Comparison of ENCODE assay signal across 1 cellular context in the genomic region with DNA sequence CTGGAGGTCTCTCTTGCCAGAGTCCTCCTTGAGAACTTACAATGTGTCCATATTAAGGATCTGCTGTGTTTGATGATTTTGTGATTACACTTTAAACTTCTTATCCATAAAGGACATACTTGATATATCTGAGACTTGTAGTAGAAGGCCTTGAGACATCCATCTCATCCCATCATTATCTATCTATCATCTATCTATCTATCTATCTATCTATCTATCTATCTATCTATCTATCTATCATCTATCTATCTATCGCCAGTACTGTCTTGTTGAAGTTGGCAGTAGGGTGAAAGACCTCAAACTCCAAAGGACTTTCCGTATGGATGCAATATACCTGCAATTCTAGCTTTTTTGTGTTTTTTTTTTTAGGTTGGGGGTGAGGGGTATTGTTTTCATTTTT.
A peak's percentile ranks its signal among the peaks of the same experiment; 100 is the strongest.
TF ChIP-seq lines count a peak whose summit lies in the region.

No MANE protein-coding gene starts in this region.

TF ChIP-seq in K562, 482 proteins besides CTCF, POLR2A, EP300 and RAD21 (continues in another document):
- no peak for TF ChIP-seq ZKSCAN1 (IDR thresholded peaks at IDR 0.05; ENCODE audit: low read depth, low read length)
- no peak for TF ChIP-seq SOX6 (IDR thresholded peaks at IDR 0.05)
- TF ChIP-seq ZNF408 (CRISPR knock-in tag; IDR thresholded peaks at IDR 0.05; ENCODE audit: low read depth): no peak
- TF ChIP-seq, protein P1, sequence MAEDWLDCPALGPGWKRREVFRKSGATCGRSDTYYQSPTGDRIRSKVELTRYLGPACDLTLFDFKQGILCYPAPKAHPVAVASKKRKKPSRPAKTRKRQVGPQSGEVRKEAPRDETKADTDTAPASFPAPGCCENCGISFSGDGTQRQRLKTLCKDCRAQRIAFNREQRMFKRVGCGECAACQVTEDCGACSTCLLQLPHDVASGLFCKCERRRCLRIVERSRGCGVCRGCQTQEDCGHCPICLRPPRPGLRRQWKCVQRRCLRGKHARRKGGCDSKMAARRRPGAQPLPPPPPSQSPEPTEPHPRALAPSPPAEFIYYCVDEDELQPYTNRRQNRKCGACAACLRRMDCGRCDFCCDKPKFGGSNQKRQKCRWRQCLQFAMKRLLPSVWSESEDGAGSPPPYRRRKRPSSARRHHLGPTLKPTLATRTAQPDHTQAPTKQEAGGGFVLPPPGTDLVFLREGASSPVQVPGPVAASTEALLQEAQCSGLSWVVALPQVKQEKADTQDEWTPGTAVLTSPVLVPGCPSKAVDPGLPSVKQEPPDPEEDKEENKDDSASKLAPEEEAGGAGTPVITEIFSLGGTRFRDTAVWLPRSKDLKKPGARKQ (CRISPR knock-in tag; IDR thresholded peaks at IDR 0.05): no peak
- TF ChIP-seq HDAC1 (IDR thresholded peaks at IDR 0.05): no peak
- TF ChIP-seq NEUROD1 (IDR thresholded peaks at IDR 0.05; ENCODE audit: borderline replicate concordance, low read depth, low read length, partially characterized antibody): no peak
- TF ChIP-seq CREM (IDR thresholded peaks at IDR 0.05; ENCODE audit: low read depth): no peak
- no peak for TF ChIP-seq MAFG (tag; conservative IDR thresholded peaks at IDR 0.05)
- no peak for TF ChIP-seq ZNF354B (CRISPR knock-in tag; IDR thresholded peaks at IDR 0.05)
- no peak for TF ChIP-seq SMAD4 (CRISPR knock-in tag; conservative IDR thresholded peaks at IDR 0.05)
- TF ChIP-seq NONO (IDR thresholded peaks at IDR 0.05; ENCODE audit: low read depth in 2 of 2, low read length in 1 of 2): no peak
- TF ChIP-seq, protein P2, sequence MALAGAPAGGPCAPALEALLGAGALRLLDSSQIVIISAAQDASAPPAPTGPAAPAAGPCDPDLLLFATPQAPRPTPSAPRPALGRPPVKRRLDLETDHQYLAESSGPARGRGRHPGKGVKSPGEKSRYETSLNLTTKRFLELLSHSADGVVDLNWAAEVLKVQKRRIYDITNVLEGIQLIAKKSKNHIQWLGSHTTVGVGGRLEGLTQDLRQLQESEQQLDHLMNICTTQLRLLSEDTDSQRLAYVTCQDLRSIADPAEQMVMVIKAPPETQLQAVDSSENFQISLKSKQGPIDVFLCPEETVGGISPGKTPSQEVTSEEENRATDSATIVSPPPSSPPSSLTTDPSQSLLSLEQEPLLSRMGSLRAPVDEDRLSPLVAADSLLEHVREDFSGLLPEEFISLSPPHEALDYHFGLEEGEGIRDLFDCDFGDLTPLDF (CRISPR knock-in tag; IDR thresholded peaks at IDR 0.05): no peak
- TF ChIP-seq ZNF253 (CRISPR knock-in tag; conservative IDR thresholded peaks at IDR 0.05): no peak
- TF ChIP-seq, protein P3, sequence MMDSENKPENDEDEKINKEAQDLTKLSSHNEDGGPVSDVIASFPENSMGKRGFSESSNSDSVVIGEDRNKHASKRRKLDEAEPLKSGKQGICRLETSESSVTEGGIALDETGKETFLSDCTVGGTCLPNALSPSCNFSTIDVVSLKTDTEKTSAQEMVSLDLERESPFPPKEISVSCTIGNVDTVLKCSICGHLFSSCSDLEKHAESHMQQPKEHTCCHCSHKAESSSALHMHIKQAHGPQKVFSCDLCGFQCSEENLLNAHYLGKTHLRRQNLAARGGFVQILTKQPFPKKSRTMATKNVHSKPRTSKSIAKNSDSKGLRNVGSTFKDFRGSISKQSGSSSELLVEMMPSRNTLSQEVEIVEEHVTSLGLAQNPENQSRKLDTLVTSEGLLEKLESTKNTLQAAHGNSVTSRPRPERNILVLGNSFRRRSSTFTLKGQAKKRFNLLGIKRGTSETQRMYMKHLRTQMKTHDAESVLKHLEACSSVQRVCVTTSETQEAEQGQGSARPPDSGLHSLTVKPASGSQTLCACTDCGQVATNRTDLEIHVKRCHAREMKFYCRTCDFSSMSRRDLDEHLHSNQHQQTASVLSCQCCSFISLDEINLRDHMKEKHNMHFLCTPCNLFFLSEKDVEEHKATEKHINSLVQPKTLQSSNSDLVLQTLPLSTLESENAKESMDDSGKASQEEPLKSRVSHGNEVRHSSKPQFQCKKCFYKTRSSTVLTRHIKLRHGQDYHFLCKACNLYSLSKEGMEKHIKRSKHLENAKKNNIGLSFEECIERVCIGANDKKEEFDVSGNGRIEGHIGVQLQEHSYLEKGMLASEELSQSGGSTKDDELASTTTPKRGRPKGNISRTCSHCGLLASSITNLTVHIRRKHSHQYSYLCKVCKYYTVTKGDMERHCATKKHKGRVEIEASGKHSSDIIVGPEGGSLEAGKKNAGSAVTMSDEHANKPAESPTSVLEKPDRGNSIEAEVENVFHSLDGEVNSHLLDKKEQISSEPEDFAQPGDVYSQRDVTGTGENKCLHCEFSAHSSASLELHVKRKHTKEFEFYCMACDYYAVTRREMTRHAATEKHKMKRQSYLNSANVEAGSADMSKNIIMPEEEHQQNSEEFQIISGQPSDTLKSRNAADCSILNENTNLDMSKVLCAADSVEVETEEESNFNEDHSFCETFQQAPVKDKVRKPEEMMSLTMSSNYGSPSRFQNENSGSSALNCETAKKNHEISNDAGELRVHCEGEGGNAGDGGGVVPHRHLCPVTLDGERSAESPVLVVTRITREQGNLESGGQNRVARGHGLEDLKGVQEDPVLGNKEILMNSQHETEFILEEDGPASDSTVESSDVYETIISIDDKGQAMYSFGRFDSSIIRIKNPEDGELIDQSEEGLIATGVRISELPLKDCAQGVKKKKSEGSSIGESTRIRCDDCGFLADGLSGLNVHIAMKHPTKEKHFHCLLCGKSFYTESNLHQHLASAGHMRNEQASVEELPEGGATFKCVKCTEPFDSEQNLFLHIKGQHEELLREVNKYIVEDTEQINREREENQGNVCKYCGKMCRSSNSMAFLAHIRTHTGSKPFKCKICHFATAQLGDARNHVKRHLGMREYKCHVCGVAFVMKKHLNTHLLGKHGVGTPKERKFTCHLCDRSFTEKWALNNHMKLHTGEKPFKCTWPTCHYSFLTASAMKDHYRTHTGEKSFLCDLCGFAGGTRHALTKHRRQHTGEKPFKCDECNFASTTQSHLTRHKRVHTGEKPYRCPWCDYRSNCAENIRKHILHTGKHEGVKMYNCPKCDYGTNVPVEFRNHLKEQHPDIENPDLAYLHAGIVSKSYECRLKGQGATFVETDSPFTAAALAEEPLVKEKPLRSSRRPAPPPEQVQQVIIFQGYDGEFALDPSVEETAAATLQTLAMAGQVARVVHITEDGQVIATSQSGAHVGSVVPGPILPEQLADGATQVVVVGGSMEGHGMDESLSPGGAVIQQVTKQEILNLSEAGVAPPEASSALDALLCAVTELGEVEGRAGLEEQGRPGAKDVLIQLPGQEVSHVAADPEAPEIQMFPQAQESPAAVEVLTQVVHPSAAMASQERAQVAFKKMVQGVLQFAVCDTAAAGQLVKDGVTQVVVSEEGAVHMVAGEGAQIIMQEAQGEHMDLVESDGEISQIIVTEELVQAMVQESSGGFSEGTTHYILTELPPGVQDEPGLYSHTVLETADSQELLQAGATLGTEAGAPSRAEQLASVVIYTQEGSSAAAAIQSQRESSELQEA (IDR thresholded peaks at IDR 0.05; ENCODE audit: low read depth): no peak
- no peak for TF ChIP-seq ILK (tag; IDR thresholded peaks at IDR 0.05; ENCODE audit: borderline replicate concordance, low read depth)
- TF ChIP-seq, protein P4, sequence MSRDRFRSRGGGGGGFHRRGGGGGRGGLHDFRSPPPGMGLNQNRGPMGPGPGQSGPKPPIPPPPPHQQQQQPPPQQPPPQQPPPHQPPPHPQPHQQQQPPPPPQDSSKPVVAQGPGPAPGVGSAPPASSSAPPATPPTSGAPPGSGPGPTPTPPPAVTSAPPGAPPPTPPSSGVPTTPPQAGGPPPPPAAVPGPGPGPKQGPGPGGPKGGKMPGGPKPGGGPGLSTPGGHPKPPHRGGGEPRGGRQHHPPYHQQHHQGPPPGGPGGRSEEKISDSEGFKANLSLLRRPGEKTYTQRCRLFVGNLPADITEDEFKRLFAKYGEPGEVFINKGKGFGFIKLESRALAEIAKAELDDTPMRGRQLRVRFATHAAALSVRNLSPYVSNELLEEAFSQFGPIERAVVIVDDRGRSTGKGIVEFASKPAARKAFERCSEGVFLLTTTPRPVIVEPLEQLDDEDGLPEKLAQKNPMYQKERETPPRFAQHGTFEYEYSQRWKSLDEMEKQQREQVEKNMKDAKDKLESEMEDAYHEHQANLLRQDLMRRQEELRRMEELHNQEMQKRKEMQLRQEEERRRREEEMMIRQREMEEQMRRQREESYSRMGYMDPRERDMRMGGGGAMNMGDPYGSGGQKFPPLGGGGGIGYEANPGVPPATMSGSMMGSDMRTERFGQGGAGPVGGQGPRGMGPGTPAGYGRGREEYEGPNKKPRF (IDR thresholded peaks at IDR 0.05; ENCODE audit: low read depth, low read length): no peak
- no peak for TF ChIP-seq ADNP (tag; IDR thresholded peaks at IDR 0.05)
- TF ChIP-seq GATA2 (CRISPR knock-in tag; IDR thresholded peaks at IDR 0.05): peak; percentile 45; the same call in 1 of the 2 replicates
- TF ChIP-seq ZNF431 (CRISPR knock-in tag; IDR thresholded peaks at IDR 0.05): no peak
- TF ChIP-seq GATAD2A (IDR thresholded peaks at IDR 0.05): 0 out of 2 replicates have a peak, but pooled peaks have one; percentile 54
- no peak for TF ChIP-seq FOS (IDR thresholded peaks at IDR 0.05; ENCODE audit: extremely low read depth, insufficient read length)
- no peak for TF ChIP-seq ZNF277 (CRISPR knock-in tag; IDR thresholded peaks at IDR 0.05; ENCODE audit: borderline replicate concordance)
- TF ChIP-seq, protein P5, sequence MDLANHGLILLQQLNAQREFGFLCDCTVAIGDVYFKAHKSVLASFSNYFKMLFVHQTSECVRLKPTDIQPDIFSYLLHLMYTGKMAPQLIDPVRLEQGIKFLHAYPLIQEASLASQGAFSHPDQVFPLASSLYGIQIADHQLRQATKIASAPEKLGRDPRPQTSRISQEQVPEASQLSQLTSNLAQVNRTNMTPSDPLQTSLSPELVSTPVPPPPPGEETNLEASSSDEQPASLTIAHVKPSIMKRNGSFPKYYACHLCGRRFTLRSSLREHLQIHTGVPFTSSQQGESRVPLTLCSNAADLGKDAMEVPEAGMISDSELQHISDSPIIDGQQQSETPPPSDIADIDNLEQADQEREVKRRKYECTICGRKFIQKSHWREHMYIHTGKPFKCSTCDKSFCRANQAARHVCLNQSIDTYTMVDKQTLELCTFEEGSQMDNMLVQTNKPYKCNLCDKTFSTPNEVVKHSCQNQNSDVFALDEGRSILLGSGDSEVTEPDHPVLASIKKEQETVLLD (IDR thresholded peaks at IDR 0.05): peak; percentile 85; the same call in 1 of the 2 replicates
- no peak for TF ChIP-seq OTX1 (CRISPR knock-in tag; IDR thresholded peaks at IDR 0.05)
- TF ChIP-seq CEBPZ (IDR thresholded peaks at IDR 0.05; ENCODE audit: borderline replicate concordance, low read depth, low read length): no peak
- TF ChIP-seq MCM7 (IDR thresholded peaks at IDR 0.05): 0 out of 4 replicates have a peak, but pooled peaks of 1 of the 2 experiments have one; percentile 32
- no peak for TF ChIP-seq NCOA1 (IDR thresholded peaks at IDR 0.05; ENCODE audit: low read depth)
- TF ChIP-seq, protein P6, sequence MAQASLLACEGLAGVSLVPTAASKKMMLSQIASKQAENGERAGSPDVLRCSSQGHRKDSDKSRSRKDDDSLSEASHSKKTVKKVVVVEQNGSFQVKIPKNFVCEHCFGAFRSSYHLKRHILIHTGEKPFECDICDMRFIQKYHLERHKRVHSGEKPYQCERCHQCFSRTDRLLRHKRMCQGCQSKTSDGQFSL (CRISPR knock-in tag; IDR thresholded peaks at IDR 0.05): no peak
- TF ChIP-seq, protein P6 (tag; IDR thresholded peaks at IDR 0.05): no peak
- TF ChIP-seq FOXK1 (CRISPR knock-in tag; IDR thresholded peaks at IDR 0.05; ENCODE audit: borderline replicate concordance): no peak
- TF ChIP-seq FOSL1 (tag; conservative IDR thresholded peaks at IDR 0.05): no peak
- no peak for TF ChIP-seq ZNF217 (CRISPR knock-in tag; IDR thresholded peaks at IDR 0.05)
- no peak for TF ChIP-seq HDAC8 (tag; IDR thresholded peaks at IDR 0.05)
- no peak for TF ChIP-seq HSF4 (CRISPR knock-in tag; IDR thresholded peaks at IDR 0.05; ENCODE audit: borderline replicate concordance)
- no peak for TF ChIP-seq TRIM25 (IDR thresholded peaks at IDR 0.05; ENCODE audit: borderline replicate concordance)
